In the genomic region with DNA sequence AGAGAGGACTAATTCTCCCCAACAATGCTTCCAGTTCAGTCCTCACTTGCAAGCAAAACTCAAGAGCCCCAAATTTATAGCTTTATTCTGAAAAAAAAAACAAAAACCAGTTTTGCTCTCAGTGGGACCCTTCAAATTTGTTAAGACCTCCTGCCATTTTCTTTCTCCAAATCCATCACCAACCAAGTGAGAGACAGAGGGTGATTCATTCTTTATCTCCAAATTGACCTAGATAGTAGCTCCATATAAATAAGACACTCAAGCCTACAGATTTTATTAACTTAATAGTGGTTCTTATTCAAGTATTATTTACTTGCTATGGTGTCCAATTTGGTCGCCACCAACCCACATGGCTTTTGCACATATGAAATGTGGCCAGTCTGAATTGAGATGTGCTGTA, we compare ENCODE assay signal across 1 cellular context.
TF ChIP-seq lines count a peak whose summit lies in the region.

No MANE protein-coding gene starts in this region.

TF ChIP-seq in endothelial cell of umbilical vein, 7 proteins besides CTCF, POLR2A, EP300 and RAD21 (continued from another document):
- TF ChIP-seq MAX (IDR thresholded peaks at IDR 0.05; ENCODE audit: insufficient read depth, insufficient read length), result no peak
- TF ChIP-seq POLR2AphosphoS5 (IDR thresholded peaks at IDR 0.05; ENCODE audit: insufficient read depth, low read depth, low read length), result no peak
